17 cellular contexts compared by ENCODE assay signal in the genomic region with DNA sequence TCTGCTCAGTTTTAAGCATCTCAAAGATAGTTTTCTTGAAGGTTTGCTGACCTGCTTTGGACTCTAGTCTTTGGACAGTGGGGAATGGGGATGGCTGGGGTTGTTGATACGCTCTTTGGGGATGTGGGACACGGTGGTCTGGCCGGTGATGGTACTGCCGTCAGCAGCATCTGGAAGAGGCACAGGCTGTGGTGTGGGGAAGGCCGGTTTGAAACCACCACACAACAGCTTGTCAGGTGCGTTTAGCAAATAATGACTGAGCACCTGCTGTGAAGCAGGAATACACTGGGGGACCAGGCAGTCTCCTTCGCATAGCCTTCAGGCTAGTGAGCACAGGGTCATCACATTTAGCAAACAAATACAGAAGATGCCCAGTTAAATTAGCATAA.
DNase-seq lines count a peak whose midpoint lies in the region; ATAC-seq, FAIRE-seq and TF ChIP-seq lines count a peak whose summit lies in the region.
"Had no signal": no experiment of that assay in that cellular context is flagged by ENCODE, and none has a peak within 500 bp of the region (broad histone marks: within the 10 kb centered on the region; RNA-seq: fewer than 3 reads in every experiment).

No MANE protein-coding gene starts in this region.

- TF ChIP-seq CTCF in H1 (IDR thresholded peaks at IDR 0.05; ENCODE audit: control extremely low read depth in 1 of 3, insufficient read depth in 1 of 3, low read depth in 1 of 3, low read length in 3 of 3) (no peak), BE2C (IDR thresholded peaks at IDR 0.05; ENCODE audit: low read depth, low read length) (no peak)

- no peak overlapping the region for H2BK12ac ChIP-seq in H1 (ENCODE audit: low read depth, low read length)

- no peak overlapping the region for H3K4ac ChIP-seq in H1 (replicated peaks; ENCODE audit: insufficient read length, low read depth, low read length)

- no peaks in the 10 kb centered on the region for H3K79me2 ChIP-seq in H1 (ENCODE audit: control insufficient read depth in 1 of 2, insufficient read depth in 2 of 2, low read length in 2 of 2)
- H3K79me2 ChIP-seq: parathyroid adenoma had no signal

- H3K27me3 ChIP-seq in H1 (replicated peaks in 1 of 4; ENCODE audit: control insufficient read depth in 3 of 4, extremely low read depth in 1 of 4, insufficient read depth in 3 of 4, low read length in 3 of 4) (peaks cover 0 to 6% (median 2%) of the 10 kb centered on the region in 4 experiments; a peak in 2 of 7 replicates), BE2C (no peaks in the 10 kb centered on the region)

- peak overlapping the region in 1 of 2 experiments; percentile 28; a peak in 1 of 4 replicates for H3K4me2 ChIP-seq in H1 (ENCODE audit: insufficient read depth in 1 of 2, low read depth in 2 of 2, low read length in 2 of 2)
- H3K4me2 ChIP-seq: A549 had no signal

- no peak overlapping the region for H3K14ac ChIP-seq in H1 (ENCODE audit: insufficient read length)

- no peak for TF ChIP-seq POLR2A in H1 (IDR thresholded peaks at IDR 0.05; ENCODE audit: control extremely low read depth in 1 of 2, low read depth in 2 of 2, low read length in 2 of 2)

- no peaks in the 10 kb centered on the region for H3K79me1 ChIP-seq in H1 (ENCODE audit: low read depth, low read length)

- peak overlapping the region; percentile 52; the same call in 1 of the 2 replicates for H2BK20ac ChIP-seq in H1 (ENCODE audit: low read length)

- no peaks in the 10 kb centered on the region for H3K36me3 ChIP-seq in H1 (ENCODE audit: control insufficient read depth in 2 of 4, insufficient read depth in 4 of 4, low read length in 3 of 4)
- no peaks in the 10 kb centered on the region for H3K36me3 ChIP-seq in BE2C

- no peak overlapping the region for H2AK5ac ChIP-seq in H1 (ENCODE audit: low read depth, low read length)

- H2BK15ac ChIP-seq in H1 (ENCODE audit: low read length), result no peak overlapping the region

- no peak overlapping the region for H3K9ac ChIP-seq in H1 (replicated peaks in 1 of 4; ENCODE audit: extremely low read depth in 1 of 4, low read depth in 3 of 4, low read length in 3 of 4)
- H3K9ac ChIP-seq: parathyroid adenoma had no signal

- 58% methylated on average over 7 of the region's 7 CpGs; no CpG with 5 or more reads in 1 of the 2 experiments for WGBS in H1 (ENCODE audit: extremely low coverage in 1 of 2, insufficient coverage in 1 of 2, insufficient read length in 1 of 2, insufficient replicate concordance in 2 of 2, low coverage in 1 of 2, low lambda C conversion rate in 2 of 2, missing lambda C conversion rate in 1 of 2), 2 experiments

- no peak overlapping the region for H2BK5ac ChIP-seq in H1 (ENCODE audit: low read depth, low read length)

- no peak overlapping the region for H3K23ac ChIP-seq in H1 (ENCODE audit: insufficient read length)

- ATAC-seq in esophagus mucosa, result no peak
- ATAC-seq: A549 had no signal

- H2AFZ ChIP-seq in H1 (ENCODE audit: low read length), result no peak overlapping the region
- H2AFZ ChIP-seq: parathyroid adenoma had no signal

- H4K20me1 ChIP-seq in H1 (replicated peaks in 1 of 2; ENCODE audit: control insufficient read depth in 1 of 2, insufficient read depth in 2 of 2, low read length in 2 of 2), result peaks cover 0 to 2% of the 10 kb centered on the region in 2 experiments

- no peaks in the 10 kb centered on the region for H3K23me2 ChIP-seq in H1 (ENCODE audit: low read depth, low read length)

- H3K9me3 ChIP-seq in H1 (ENCODE audit: insufficient read depth in 2 of 2, low read depth in 1 of 2, low read length in 1 of 2), result no peaks in the 10 kb centered on the region
- no peaks in the 10 kb centered on the region for H3K9me3 ChIP-seq in BE2C
- H3K9me3 ChIP-seq: A549 had no signal

- DNase-seq in NCI-H2107 treated with DMSO at 0.1 percent for 48 hours (lab: John Stamatoyannopoulos, UW; ENCODE audit: unreplicated experiment) (peak; percentile 93), NCI-H2107 (lab: John Stamatoyannopoulos, UW) (no peak), DMS53 treated with DMSO at 0.1 percent for 48 hours (lab: John Stamatoyannopoulos, UW; ENCODE audit: unreplicated experiment) (peak; percentile 64), NCI-H510A (lab: John Stamatoyannopoulos, UW) (peak; percentile 57), H1 (ENCODE audit: low read depth in 1 of 2, low spot score in 2 of 2) (no peak), dermis blood vessel endothelial cell (no peak), BE2C (no peak)
- DNase-seq: activated CD8-positive, alpha-beta memory T cell treated with anti-CD3 and anti-CD28 coated beads for 24 hours; activated naive CD4-positive, alpha-beta T cell treated with anti-CD3 and anti-CD28 coated beads, Interleukin-2, amount 50 U/mL, for 16 hours; DND-41; stimulated activated CD4-positive, alpha-beta T cell treated with anti-CD3 and anti-CD28 coated beads, Interleukin-15, amount 100 ng/mL, for 24 hours; T-helper 9 cell had no signal

- POLR2A ChIA-PET in H1 (lab: Charles Lee; ENCODE audit: partially characterized antibody), result no interaction called here

- FAIRE-seq in H1 (lab: Jason Lieb, UNC), result no peak
- FAIRE-seq: A549, GM12892, urothelium cell line had no signal

- TF ChIP-seq EP300 in H1 (IDR thresholded peaks at IDR 0.05; ENCODE audit: borderline replicate concordance in 1 of 2, low read depth in 2 of 2, low read length in 2 of 2), result no peak

- no peak overlapping the region for H3K56ac ChIP-seq in H1 (replicated peaks; ENCODE audit: insufficient read length, low read depth, low read length)

- H2BK120ac ChIP-seq in H1 (replicated peaks; ENCODE audit: low read depth, low read length), result no peak overlapping the region

- H3K4me3 ChIP-seq in H1 (ENCODE audit: extremely low read depth in 1 of 4, insufficient read depth in 2 of 4, low read depth in 3 of 4, low read length in 4 of 4) (no peak overlapping the region), BE2C (ENCODE audit: low read depth, low read length) (no peak overlapping the region)
- H3K4me3 ChIP-seq: A549 had no signal

- H3K4me1 ChIP-seq in H1 (replicated peaks in 1 of 4; ENCODE audit: control insufficient read depth in 3 of 4, insufficient read depth in 4 of 4, low read length in 3 of 4) (peaks cover 0 to 21% (median 7%) of the 10 kb centered on the region in 4 experiments; a peak in 5 of 7 replicates), BE2C (peaks cover 14% of the 10 kb centered on the region)
- H3K4me1 ChIP-seq: A549, parathyroid adenoma had no signal

- CTCF ChIA-PET in H1 (lab: Charles Lee; ENCODE audit: partially characterized antibody), result interaction anchor here (0.6 to 2.5 kb wide), 12 partner anchors 8 to 90 kb away, joined by 3 to 9 read pairs (median 5); no protein-coding TSS in a partner anchor

- no peak overlapping the region for H3K18ac ChIP-seq in H1 (ENCODE audit: extremely low read depth, low read length)

- H3K27ac ChIP-seq in H1 (ENCODE audit: low read depth, low read length), result no peak overlapping the region
- H3K27ac ChIP-seq: A549, parathyroid adenoma had no signal

- H4K5ac ChIP-seq in H1 (ENCODE audit: insufficient read length, low read depth, low read length), result no peak overlapping the region

- H4K91ac ChIP-seq in H1 (replicated peaks; ENCODE audit: insufficient read length, low read length), result no peak overlapping the region

- H4K8ac ChIP-seq in H1 (ENCODE audit: extremely low read depth, insufficient read depth, low read length), result no peak overlapping the region

- no peak for TF ChIP-seq RAD21 in H1 (IDR thresholded peaks at IDR 0.05 in 1 of 2, conservative IDR thresholded peaks at IDR 0.05 in 1 of 2; ENCODE audit: low read depth in 2 of 2, low read length in 2 of 2)

TF ChIP-seq in H1, 55 proteins besides CTCF, POLR2A, EP300 and RAD21:
- TF ChIP-seq, protein P1, sequence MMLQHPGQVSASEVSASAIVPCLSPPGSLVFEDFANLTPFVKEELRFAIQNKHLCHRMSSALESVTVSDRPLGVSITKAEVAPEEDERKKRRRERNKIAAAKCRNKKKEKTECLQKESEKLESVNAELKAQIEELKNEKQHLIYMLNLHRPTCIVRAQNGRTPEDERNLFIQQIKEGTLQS (IDR thresholded peaks at IDR 0.05; ENCODE audit: insufficient read depth, low read depth, low read length), result no peak
- no peak for TF ChIP-seq CTBP2 (IDR thresholded peaks at IDR 0.05; ENCODE audit: borderline replicate concordance, insufficient read depth, insufficient read length, low read length)
- TF ChIP-seq TBP (IDR thresholded peaks at IDR 0.05; ENCODE audit: low read depth, low read length), result no peak
- TF ChIP-seq CHD2 (IDR thresholded peaks at IDR 0.05; ENCODE audit: low read length), result no peak
- TF ChIP-seq NANOG (IDR thresholded peaks at IDR 0.05; ENCODE audit: insufficient read depth, low read depth, low read length, poor library complexity, severe bottlenecking), result no peak
- TF ChIP-seq, protein P2, sequence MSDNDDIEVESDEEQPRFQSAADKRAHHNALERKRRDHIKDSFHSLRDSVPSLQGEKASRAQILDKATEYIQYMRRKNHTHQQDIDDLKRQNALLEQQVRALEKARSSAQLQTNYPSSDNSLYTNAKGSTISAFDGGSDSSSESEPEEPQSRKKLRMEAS (IDR thresholded peaks at IDR 0.05), result no peak
- TF ChIP-seq TAF1 (IDR thresholded peaks at IDR 0.05; ENCODE audit: low read depth, low read length), result no peak
- no peak for TF ChIP-seq EZH2 (IDR thresholded peaks at IDR 0.05; ENCODE audit: low read depth, low read length, severe bottlenecking)
- no peak for TF ChIP-seq TAF7 (optimal IDR thresholded peaks at IDR 0.05; ENCODE audit: borderline replicate concordance, low read depth, low read length)
- no peak for TF ChIP-seq SUZ12 (IDR thresholded peaks at IDR 0.05; ENCODE audit: low read length)
- no peak for TF ChIP-seq ZNF274 (IDR thresholded peaks at IDR 0.05; ENCODE audit: borderline replicate concordance, extremely low read depth, low read length)

Comparison
In these comparisons a context has a peak if more than half of its experiments do, and no peak if none do; other contexts are left out.
1. DNase-seq: peak in NCI-H2107 treated with DMSO at 0.1 percent for 48 hours (single experiment), DMS53 treated with DMSO at 0.1 percent for 48 hours (single experiment) and NCI-H510A (single experiment); none in NCI-H2107 (single experiment), H1 (0 of 2), dermis blood vessel endothelial cell (single experiment) and BE2C (single experiment).